11 cellular contexts compared by ENCODE assay signal in genomic region chr2:96404446-96405373, GRCh38.
DNase-seq lines count a peak whose midpoint lies in the region; FAIRE-seq and TF ChIP-seq lines count a peak whose summit lies in the region.
"Had no signal": no experiment of that assay in that cellular context is flagged by ENCODE, and none has a peak within 500 bp of the region (broad histone marks: within the 10 kb centered on the region; RNA-seq: fewer than 3 reads in every experiment).

No MANE protein-coding gene starts in this region.

- peak overlapping the region; percentile 61 for H3K9ac ChIP-seq in neuronal stem cell (ENCODE audit: low read depth, low read length, poor library complexity)

- no peak overlapping the region for H3K4ac ChIP-seq in neuronal stem cell (ENCODE audit: low read length)

- H2BK120ac ChIP-seq in neuronal stem cell (ENCODE audit: low read depth, low read length): peak overlapping the region; percentile 42

- no peak for TF ChIP-seq POLR2A in GM12891 (IDR thresholded peaks at IDR 0.05; ENCODE audit: low read depth, low read length)

- POLR2A ChIA-PET in RWPE1 (lab: Yijun Ruan, JAX; ENCODE audit: low non-redundant PET): no interaction called here

- TF ChIP-seq CTCF in dorsolateral prefrontal cortex (IDR thresholded peaks at IDR 0.05 in 54 of 56, conservative IDR thresholded peaks at IDR 0.05 in 2 of 56; ENCODE audit: low read depth in 1 of 56, partially characterized antibody in 56 of 56): no peak
- no peak for TF ChIP-seq CTCF in RWPE1 (conservative IDR thresholded peaks at IDR 0.05; ENCODE audit: low read depth)

- peak overlapping the region; percentile 58 for H3K23ac ChIP-seq in neuronal stem cell (ENCODE audit: low read depth, low read length, poor library complexity)

- intact Hi-C loops in dorsolateral prefrontal cortex (cut with DNase I): loop anchor here (5.0 to 10.0 kb wide), 6 partner anchors 47 to 233 kb away; partner anchors contain the start of genes KANSL3 (in 1 of the 2), NCAPH (in 1 of the 2) and STARD7 (in 1 of the 2)

- peak overlapping the region; percentile 53 for H4K91ac ChIP-seq in neuronal stem cell (ENCODE audit: low read depth, low read length, poor library complexity)

- no peak overlapping the region for H2BK5ac ChIP-seq in neuronal stem cell (ENCODE audit: low read length)

- H3K4me3 ChIP-seq in dorsolateral prefrontal cortex (peak overlapping the region in 1 of 59 donors; percentile 14), neuronal stem cell (ENCODE audit: low read length in 2 of 2) (no peak overlapping the region)

- H3K14ac ChIP-seq in neuronal stem cell (ENCODE audit: low read length): no peak overlapping the region

- DNase-seq in DMS53 (lab: John Stamatoyannopoulos, UW) (peak; percentile 91), NCI-H2107 (lab: John Stamatoyannopoulos, UW) (peak; percentile 42), dorsolateral prefrontal cortex (peak; percentile 41 to 83 (median 70)), neuronal stem cell (ENCODE audit: low spot score) (no peak), kidney glomerular epithelial cell (lab: John Stamatoyannopoulos, UW) (no peak), GM12891 (ENCODE audit: insufficient read length, low spot score) (no peak), SK-N-DZ (ENCODE audit: low spot score) (no peak), RWPE1 (ENCODE audit: low spot score) (no peak)
- DNase-seq: cerebellar nuclear complex had no signal

- peaks cover 13 to 21% of the 10 kb centered on the region in 2 donors for H3K4me1 ChIP-seq in neuronal stem cell (ENCODE audit: control insufficient read depth in 2 of 2, insufficient read depth in 1 of 2, low read depth in 1 of 2, low read length in 2 of 2)

- H2BK15ac ChIP-seq in neuronal stem cell (ENCODE audit: low read length): no peak overlapping the region

- no peak overlapping the region for H3K4me2 ChIP-seq in neuronal stem cell (ENCODE audit: insufficient read depth, low read length, poor library complexity, severe bottlenecking)

- no CpG with 5 or more reads among the region's 13 CpGs for WGBS in neuronal stem cell (ENCODE audit: extremely low coverage in 2 of 2, insufficient read length in 2 of 2, insufficient replicate concordance in 1 of 2), 2 donors

- H2BK12ac ChIP-seq in neuronal stem cell (ENCODE audit: low read length): peak overlapping the region; percentile 59

- H4K8ac ChIP-seq in neuronal stem cell (ENCODE audit: low read depth, low read length): no peak overlapping the region

- peak overlapping the region; percentile 49 for H2AK5ac ChIP-seq in neuronal stem cell (ENCODE audit: low read depth, low read length)

- no peaks in the 10 kb centered on the region for H3K9me3 ChIP-seq in neuronal stem cell (replicated peaks in 1 of 2; ENCODE audit: control insufficient read depth in 2 of 2, insufficient read depth in 1 of 2, low read depth in 1 of 2, low read length in 2 of 2)
- H3K9me3 ChIP-seq: neutrophil had no signal

- H3K79me1 ChIP-seq in neuronal stem cell (ENCODE audit: low read depth, low read length): no peaks in the 10 kb centered on the region

- H3K36me3 ChIP-seq in neuronal stem cell (replicated peaks in 1 of 2; ENCODE audit: control insufficient read depth in 2 of 2, insufficient read depth in 2 of 2, low read length in 2 of 2): no peaks in the 10 kb centered on the region
- H3K36me3 ChIP-seq: neutrophil had no signal

- CTCF ChIA-PET in RWPE1 (lab: Yijun Ruan, JAX): interaction anchor here (1.0 to 2.5 kb wide), 2 partner anchors 104 to 105 kb away, joined by 4 to 12 read pairs; no protein-coding TSS in a partner anchor

- no peak for FAIRE-seq in GM12891 (lab: Jason Lieb, UNC)
- FAIRE-seq: RCC 7860 had no signal

- H3K18ac ChIP-seq in neuronal stem cell (ENCODE audit: low read length): peak overlapping the region; percentile 84

- H2AFZ ChIP-seq in neuronal stem cell (ENCODE audit: low read length): no peak overlapping the region

- no peaks in the 10 kb centered on the region for H3K27me3 ChIP-seq in dorsolateral prefrontal cortex
- peaks cover 0 to 6% (median 0%) of the 10 kb centered on the region in 3 experiments for H3K27me3 ChIP-seq in neuronal stem cell (ENCODE audit: control insufficient read depth in 3 of 3, insufficient read depth in 3 of 3, low read depth in 1 of 3, low read length in 3 of 3)
- H3K27me3 ChIP-seq: neutrophil had no signal

- H3K27ac ChIP-seq in dorsolateral prefrontal cortex: peak overlapping the region in 51 of 59 donors; percentile 3 to 96 (median 73)
- H3K27ac ChIP-seq in neuronal stem cell (replicated peaks; ENCODE audit: low read length): no peak overlapping the region
- H3K27ac ChIP-seq in RWPE1: no peak overlapping the region
- H3K27ac ChIP-seq: neutrophil had no signal

TF ChIP-seq in GM12891, 5 proteins besides CTCF, POLR2A, EP300 and RAD21:
- TF ChIP-seq TAF1 (IDR thresholded peaks at IDR 0.05; ENCODE audit: low read depth, low read length) (no peak), POLR2AphosphoS5 (IDR thresholded peaks at IDR 0.05; ENCODE audit: low read depth, low read length) (no peak), SPI1 (IDR thresholded peaks at IDR 0.05; ENCODE audit: low read depth, low read length) (no peak), POU2F2 (IDR thresholded peaks at IDR 0.05; ENCODE audit: low read depth, low read length) (no peak), PAX5 (IDR thresholded peaks at IDR 0.05; ENCODE audit: insufficient read depth, low read length, severe bottlenecking) (no peak)

Comparison
In these comparisons a context has a peak if more than half of its experiments do, and no peak if none do; other contexts are left out.
1. DNase-seq: peak in DMS53 (single experiment), NCI-H2107 (single experiment) and dorsolateral prefrontal cortex (10 of 10); none in neuronal stem cell (single experiment), kidney glomerular epithelial cell (single experiment), GM12891 (single experiment), SK-N-DZ (single experiment) and RWPE1 (single experiment).
2. H3K27ac ChIP-seq: peak in dorsolateral prefrontal cortex (51 of 59); none in neuronal stem cell (single experiment) and RWPE1 (single experiment).